Comparison of ENCODE assay signal across 9 cellular contexts in the genomic region with DNA sequence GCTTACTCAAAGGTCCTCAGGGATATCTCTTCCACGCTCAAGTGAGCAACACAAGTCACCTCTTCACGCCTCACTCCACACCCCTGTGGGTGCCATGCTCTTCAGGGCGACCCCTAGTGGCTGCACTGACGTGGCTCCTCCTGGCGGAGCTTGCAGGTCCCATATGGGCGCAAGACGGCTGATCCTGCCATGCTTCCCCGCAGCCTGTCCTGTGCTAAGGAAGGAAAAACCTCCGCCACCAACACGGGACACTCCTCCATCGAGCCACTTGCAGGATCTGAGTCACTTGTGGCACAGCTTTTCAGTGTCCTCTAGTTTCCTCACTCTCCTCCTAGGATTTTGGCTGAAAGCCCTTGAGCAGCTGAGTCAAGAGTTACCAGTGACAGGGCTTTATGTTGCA.
DNase-seq lines count a peak whose midpoint lies in the region; ATAC-seq and TF ChIP-seq lines count a peak whose summit lies in the region.
"Had no signal": no experiment of that assay in that cellular context is flagged by ENCODE, and none has a peak within 500 bp of the region (broad histone marks: within the 10 kb centered on the region; RNA-seq: fewer than 3 reads in every experiment).

No MANE protein-coding gene starts in this region.

- POLR2A ChIA-PET in activated CD4-positive, alpha-beta memory T cell treated with anti-CD3 and anti-CD28 coated beads, Interleukin-2, amount 10 ng/mL, durations not matched to agents 7 days and 5 days (lab: Charles Lee): no interaction called here
- POLR2A ChIA-PET in RWPE1 (lab: Yijun Ruan, JAX; ENCODE audit: low non-redundant PET): no interaction called here

- no peaks in the 10 kb centered on the region for H3K9me3 Mint-ChIP-seq in activated CD4-positive, alpha-beta memory T cell treated with anti-CD3 and anti-CD28 coated beads, Interleukin-2, amount 10 ng/mL, durations not matched to agents 7 days and 5 days

- CTCF ChIA-PET in activated CD4-positive, alpha-beta memory T cell treated with anti-CD3 and anti-CD28 coated beads, Interleukin-2, amount 10 ng/mL, durations not matched to agents 7 days and 5 days (lab: Charles Lee): interaction anchor here (1.0 to 9.8 kb wide), 5 partner anchors 19 to 722 kb away, joined by 3 to 120 read pairs (median 4); no protein-coding TSS in a partner anchor
- CTCF ChIA-PET in RWPE1 (lab: Yijun Ruan, JAX): interaction anchor here (0.7 to 1.0 kb wide), 2 partner anchors 501 to 518 kb away, joined by 4 to 5 read pairs; no protein-coding TSS in a partner anchor

- H3K36me3 Mint-ChIP-seq in activated CD4-positive, alpha-beta memory T cell treated with anti-CD3 and anti-CD28 coated beads, Interleukin-2, amount 10 ng/mL, durations not matched to agents 7 days and 5 days (ENCODE audit: low read depth): no peaks in the 10 kb centered on the region
- H3K36me3 Mint-ChIP-seq: brain had no signal

- H3K27ac ChIP-seq in RWPE1: no peak overlapping the region

- peaks cover 3% of the 10 kb centered on the region for H3K4me1 Mint-ChIP-seq in activated CD4-positive, alpha-beta memory T cell treated with anti-CD3 and anti-CD28 coated beads, Interleukin-2, amount 10 ng/mL, durations not matched to agents 7 days and 5 days

- peaks cover 2% of the 10 kb centered on the region for H3K27me3 Mint-ChIP-seq in activated CD4-positive, alpha-beta memory T cell treated with anti-CD3 and anti-CD28 coated beads, Interleukin-2, amount 10 ng/mL, durations not matched to agents 7 days and 5 days

- DNase-seq in AG09319 (ENCODE audit: extremely low read depth, low read depth) (no peak), left lobe of liver (ENCODE audit: low spot score) (no peak), RWPE1 (ENCODE audit: low spot score) (no peak), SIG-M5 treated with dmso at 0.1 percent for 504 hours (lab: John Stamatoyannopoulos, UW; ENCODE audit: unreplicated experiment) (no peak)
- DNase-seq in activated CD4-positive, alpha-beta memory T cell treated with anti-CD3 and anti-CD28 coated beads, Interleukin-2, amount 10 ng/mL, durations not matched to agents 7 days and 5 days: peak; percentile 33

- ATAC-seq in GM21529 (IDR thresholded peaks at IDR 0.05; ENCODE audit: unreplicated experiment) (peak; percentile 62), left lobe of liver (peak; percentile 57), HG03045 (IDR thresholded peaks at IDR 0.05; ENCODE audit: unreplicated experiment) (no peak), HG02623 (IDR thresholded peaks at IDR 0.05; ENCODE audit: unreplicated experiment) (no peak)

- no peak overlapping the region for H3K27ac Mint-ChIP-seq in activated CD4-positive, alpha-beta memory T cell treated with anti-CD3 and anti-CD28 coated beads, Interleukin-2, amount 10 ng/mL, durations not matched to agents 7 days and 5 days
- H3K27ac Mint-ChIP-seq: brain had no signal

- TF ChIP-seq CTCF in AG09319 (IDR thresholded peaks at IDR 0.05; ENCODE audit: low read depth, low read length) (peak; percentile 25), RWPE1 (conservative IDR thresholded peaks at IDR 0.05; ENCODE audit: low read depth) (no peak)

- no peak overlapping the region for H3K4me3 Mint-ChIP-seq in activated CD4-positive, alpha-beta memory T cell treated with anti-CD3 and anti-CD28 coated beads, Interleukin-2, amount 10 ng/mL, durations not matched to agents 7 days and 5 days
- H3K4me3 Mint-ChIP-seq: brain had no signal

Comparison
In these comparisons a context has a peak if more than half of its experiments do, and no peak if none do; other contexts are left out.
1. ATAC-seq: peak in GM21529 (single experiment) and left lobe of liver (single experiment); none in HG03045 (single experiment) and HG02623 (single experiment).